In the genomic region with DNA sequence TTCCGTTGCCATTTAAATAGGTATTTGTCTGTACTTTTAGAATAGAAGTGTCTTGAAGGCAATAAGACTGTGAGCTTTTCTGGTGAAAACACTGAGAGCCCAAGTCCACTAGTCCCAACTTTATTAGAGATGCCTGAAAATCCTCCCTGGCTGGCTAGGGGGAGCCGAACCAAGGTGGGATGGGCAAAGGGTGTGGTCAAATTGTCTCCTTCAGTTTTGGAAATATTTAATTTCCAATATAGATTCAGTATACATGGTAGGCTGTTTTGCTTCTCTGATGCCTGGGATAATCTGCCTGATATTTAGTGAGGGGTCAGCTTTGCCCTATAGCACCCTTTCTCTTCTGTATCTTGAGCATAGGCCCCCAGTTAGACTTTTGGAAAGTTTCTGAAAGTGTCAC, we compare ENCODE assay signal across 2 cellular contexts.
TF ChIP-seq lines count a peak whose summit lies in the region.

No MANE protein-coding gene starts in this region.

TF ChIP-seq in HEK293, 187 proteins besides CTCF, POLR2A, EP300 and RAD21 (continued from another document):
- TF ChIP-seq ZSCAN18 (tag by site-specific recombination; IDR thresholded peaks at IDR 0.05): no peak
- no peak for TF ChIP-seq ZNF610 (tag by site-specific recombination; IDR thresholded peaks at IDR 0.05; ENCODE audit: borderline replicate concordance)
- no peak for TF ChIP-seq SP3 (tag by site-specific recombination; IDR thresholded peaks at IDR 0.05)
- no peak for TF ChIP-seq BCL11A (tag by site-specific recombination; IDR thresholded peaks at IDR 0.05; ENCODE audit: low read depth)
- peak; percentile 38; the same call in 1 of the 2 replicates for TF ChIP-seq KLF9 (tag by site-specific recombination; IDR thresholded peaks at IDR 0.05; ENCODE audit: low read depth)
- no peak for TF ChIP-seq ZNF416 (tag by site-specific recombination; IDR thresholded peaks at IDR 0.05)
- TF ChIP-seq, protein P1, sequence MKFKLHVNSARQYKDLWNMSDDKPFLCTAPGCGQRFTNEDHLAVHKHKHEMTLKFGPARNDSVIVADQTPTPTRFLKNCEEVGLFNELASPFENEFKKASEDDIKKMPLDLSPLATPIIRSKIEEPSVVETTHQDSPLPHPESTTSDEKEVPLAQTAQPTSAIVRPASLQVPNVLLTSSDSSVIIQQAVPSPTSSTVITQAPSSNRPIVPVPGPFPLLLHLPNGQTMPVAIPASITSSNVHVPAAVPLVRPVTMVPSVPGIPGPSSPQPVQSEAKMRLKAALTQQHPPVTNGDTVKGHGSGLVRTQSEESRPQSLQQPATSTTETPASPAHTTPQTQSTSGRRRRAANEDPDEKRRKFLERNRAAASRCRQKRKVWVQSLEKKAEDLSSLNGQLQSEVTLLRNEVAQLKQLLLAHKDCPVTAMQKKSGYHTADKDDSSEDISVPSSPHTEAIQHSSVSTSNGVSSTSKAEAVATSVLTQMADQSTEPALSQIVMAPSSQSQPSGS (tag by site-specific recombination; IDR thresholded peaks at IDR 0.05; ENCODE audit: low read depth): no peak
- TF ChIP-seq, protein P2, sequence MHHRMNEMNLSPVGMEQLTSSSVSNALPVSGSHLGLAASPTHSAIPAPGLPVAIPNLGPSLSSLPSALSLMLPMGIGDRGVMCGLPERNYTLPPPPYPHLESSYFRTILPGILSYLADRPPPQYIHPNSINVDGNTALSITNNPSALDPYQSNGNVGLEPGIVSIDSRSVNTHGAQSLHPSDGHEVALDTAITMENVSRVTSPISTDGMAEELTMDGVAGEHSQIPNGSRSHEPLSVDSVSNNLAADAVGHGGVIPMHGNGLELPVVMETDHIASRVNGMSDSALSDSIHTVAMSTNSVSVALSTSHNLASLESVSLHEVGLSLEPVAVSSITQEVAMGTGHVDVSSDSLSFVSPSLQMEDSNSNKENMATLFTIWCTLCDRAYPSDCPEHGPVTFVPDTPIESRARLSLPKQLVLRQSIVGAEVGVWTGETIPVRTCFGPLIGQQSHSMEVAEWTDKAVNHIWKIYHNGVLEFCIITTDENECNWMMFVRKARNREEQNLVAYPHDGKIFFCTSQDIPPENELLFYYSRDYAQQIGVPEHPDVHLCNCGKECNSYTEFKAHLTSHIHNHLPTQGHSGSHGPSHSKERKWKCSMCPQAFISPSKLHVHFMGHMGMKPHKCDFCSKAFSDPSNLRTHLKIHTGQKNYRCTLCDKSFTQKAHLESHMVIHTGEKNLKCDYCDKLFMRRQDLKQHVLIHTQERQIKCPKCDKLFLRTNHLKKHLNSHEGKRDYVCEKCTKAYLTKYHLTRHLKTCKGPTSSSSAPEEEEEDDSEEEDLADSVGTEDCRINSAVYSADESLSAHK (tag by site-specific recombination; IDR thresholded peaks at IDR 0.05): no peak

TF ChIP-seq in HepG2, 621 proteins besides CTCF, POLR2A, EP300 and RAD21 (continued from another document):
- TF ChIP-seq, protein P3, sequence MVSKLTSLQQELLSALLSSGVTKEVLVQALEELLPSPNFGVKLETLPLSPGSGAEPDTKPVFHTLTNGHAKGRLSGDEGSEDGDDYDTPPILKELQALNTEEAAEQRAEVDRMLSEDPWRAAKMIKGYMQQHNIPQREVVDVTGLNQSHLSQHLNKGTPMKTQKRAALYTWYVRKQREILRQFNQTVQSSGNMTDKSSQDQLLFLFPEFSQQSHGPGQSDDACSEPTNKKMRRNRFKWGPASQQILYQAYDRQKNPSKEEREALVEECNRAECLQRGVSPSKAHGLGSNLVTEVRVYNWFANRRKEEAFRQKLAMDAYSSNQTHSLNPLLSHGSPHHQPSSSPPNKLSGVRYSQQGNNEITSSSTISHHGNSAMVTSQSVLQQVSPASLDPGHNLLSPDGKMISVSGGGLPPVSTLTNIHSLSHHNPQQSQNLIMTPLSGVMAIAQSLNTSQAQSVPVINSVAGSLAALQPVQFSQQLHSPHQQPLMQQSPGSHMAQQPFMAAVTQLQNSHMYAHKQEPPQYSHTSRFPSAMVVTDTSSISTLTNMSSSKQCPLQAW (CRISPR knock-in tag; IDR thresholded peaks at IDR 0.05): no peak
